Comparison of ENCODE assay signal across 15 cellular contexts in the genomic region with DNA sequence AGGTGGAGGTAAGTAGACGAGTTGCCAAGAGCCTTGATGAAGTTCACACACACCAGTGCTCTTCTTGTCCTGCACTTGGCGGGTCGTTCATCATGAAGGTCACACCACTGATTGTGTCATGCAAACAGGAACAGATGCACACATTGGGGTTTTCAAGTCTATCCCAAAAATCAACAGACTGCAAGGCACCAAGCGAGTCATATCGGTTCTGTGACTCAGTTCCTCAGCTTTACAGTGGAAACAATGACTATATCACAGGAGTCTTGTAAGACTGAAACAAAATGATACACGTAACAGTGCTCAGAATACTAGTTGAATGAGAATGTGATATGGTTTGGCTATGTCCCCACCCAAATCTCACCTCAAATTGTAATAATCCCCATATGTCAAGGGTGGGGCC.
DNase-seq lines count a peak whose midpoint lies in the region; ATAC-seq and TF ChIP-seq lines count a peak whose summit lies in the region.
"Had no signal": no experiment of that assay in that cellular context is flagged by ENCODE, and none has a peak within 500 bp of the region (broad histone marks: within the 10 kb centered on the region; RNA-seq: fewer than 3 reads in every experiment).

No MANE protein-coding gene starts in this region.

- ATAC-seq in PC-3 (no peak), esophagus mucosa (peak; percentile 48), HG02870 (IDR thresholded peaks at IDR 0.05; ENCODE audit: unreplicated experiment) (no peak), GM19463 (IDR thresholded peaks at IDR 0.05; ENCODE audit: unreplicated experiment) (no peak), GM21381 (IDR thresholded peaks at IDR 0.05; ENCODE audit: unreplicated experiment) (no peak)
- ATAC-seq: right cardiac atrium, SK-N-SH treated with all-trans-retinoic acid at 6 μM for 48 hours had no signal

- DNase-seq in activated CD4-positive, alpha-beta T cell treated with anti-CD3 and anti-CD28 coated beads, Interleukin-2, amount 10 ng/mL, durations not matched to agents 24 days and 14 days: peak; percentile 68
- DNase-seq in activated CD4-positive, alpha-beta T cell treated with anti-CD3 and anti-CD28 coated beads for 4 hours: no peak
- peak; percentile 28 for DNase-seq in PC-3
- DNase-seq in stimulated activated CD8-positive, alpha-beta memory T cell treated with anti-CD3 and anti-CD28 coated beads, Interleukin-15, amount 100 ng/mL, for 48 hours (ENCODE audit: low read depth in 2 of 2): peak; percentile 12 to 36
- DNase-seq: erythroblast, NCI-H1417, NCI-H748 treated with DMSO at 0.1 percent for 48 hours, right cardiac atrium, stomach had no signal

- H3K4me1 ChIP-seq in PC-3 (ENCODE audit: insufficient read depth, low read length): peaks cover 6% of the 10 kb centered on the region; the same call in 1 of the 2 replicates
- H3K4me1 ChIP-seq: breast epithelium had no signal

- POLR2A ChIA-PET in PC-3 (lab: Charles Lee; ENCODE audit: unreplicated experiment): no interaction called here

- no peak overlapping the region for H2AFZ ChIP-seq in PC-3 (ENCODE audit: low read length)

- no peak overlapping the region for H3K4me2 ChIP-seq in PC-3 (ENCODE audit: low read length)

- H3K36me3 Mint-ChIP-seq in activated CD4-positive, alpha-beta T cell treated with anti-CD3 and anti-CD28 coated beads, Interleukin-2, amount 10 ng/mL, durations not matched to agents 24 days and 14 days (ENCODE audit: low read depth): peaks cover 10% of the 10 kb centered on the region

- H3K4me3 Mint-ChIP-seq in activated CD4-positive, alpha-beta T cell treated with anti-CD3 and anti-CD28 coated beads, Interleukin-2, amount 10 ng/mL, durations not matched to agents 24 days and 14 days: no peak overlapping the region

- no peaks in the 10 kb centered on the region for H3K79me2 ChIP-seq in PC-3 (ENCODE audit: low read length)

- H4K20me1 ChIP-seq in PC-3 (ENCODE audit: low read length): no peaks in the 10 kb centered on the region

- intact Hi-C loops in activated CD4-positive, alpha-beta T cell treated with anti-CD3 and anti-CD28 coated beads, Interleukin-2, amount 10 ng/mL, durations not matched to agents 24 days and 14 days (cut with micrococcal nuclease): loop anchor here (1.0 to 10.0 kb wide), 12 partner anchors 14 to 718 kb away; no protein-coding TSS in a partner anchor
- intact Hi-C loops in PC-3 (cut with micrococcal nuclease): no loop called here

- CTCF ChIA-PET in PC-3 (lab: Charles Lee): no interaction called here

- H3F3A ChIP-seq in PC-3 (ENCODE audit: low read length, unreplicated experiment): no peaks in the 10 kb centered on the region

- peaks cover 26% of the 10 kb centered on the region for H3K9me3 Mint-ChIP-seq in activated CD4-positive, alpha-beta T cell treated with anti-CD3 and anti-CD28 coated beads, Interleukin-2, amount 10 ng/mL, durations not matched to agents 24 days and 14 days

- H3K27me3 Mint-ChIP-seq in activated CD4-positive, alpha-beta T cell treated with anti-CD3 and anti-CD28 coated beads, Interleukin-2, amount 10 ng/mL, durations not matched to agents 24 days and 14 days: no peaks in the 10 kb centered on the region

- no peaks in the 10 kb centered on the region for H3K36me3 ChIP-seq in PC-3 (ENCODE audit: low read depth, low read length)
- H3K36me3 ChIP-seq: breast epithelium, stomach had no signal

- peaks cover 28% of the 10 kb centered on the region for H3K4me1 Mint-ChIP-seq in activated CD4-positive, alpha-beta T cell treated with anti-CD3 and anti-CD28 coated beads, Interleukin-2, amount 10 ng/mL, durations not matched to agents 24 days and 14 days

- H3K9me3 ChIP-seq in PC-3 (ENCODE audit: low read length): no peaks in the 10 kb centered on the region
- H3K9me3 ChIP-seq: breast epithelium, stomach had no signal

- TF ChIP-seq CTCF in PC-3 (conservative IDR thresholded peaks at IDR 0.05; ENCODE audit: low read depth, low read length): no peak

- H3K9me2 ChIP-seq in PC-3 (replicated peaks; ENCODE audit: low read length): no peaks in the 10 kb centered on the region

- no peak overlapping the region for H3K27ac ChIP-seq in PC-3 (ENCODE audit: low read length)
- H3K27ac ChIP-seq: breast epithelium, stomach had no signal

- no TSS peak for BruUV-seq in PC-3 (replicated peaks; lab: Mats Ljungman, UMichigan)

- no peaks in the 10 kb centered on the region for H3K27me3 ChIP-seq in PC-3 (ENCODE audit: low read length)
- H3K27me3 ChIP-seq: breast epithelium, stomach had no signal

- H3K9ac ChIP-seq in PC-3 (ENCODE audit: low read length): no peak overlapping the region

- peak overlapping the region; percentile 86 for H3K27ac Mint-ChIP-seq in activated CD4-positive, alpha-beta T cell treated with anti-CD3 and anti-CD28 coated beads, Interleukin-2, amount 10 ng/mL, durations not matched to agents 24 days and 14 days

- H3K4me3 ChIP-seq in PC-3 (ENCODE audit: low read length): no peak overlapping the region
- H3K4me3 ChIP-seq: breast epithelium, stomach had no signal

Comparison
In these comparisons a context has a peak if more than half of its experiments do, and no peak if none do; other contexts are left out.
1. DNase-seq: peak in activated CD4-positive, alpha-beta T cell treated with anti-CD3 and anti-CD28 coated beads, Interleukin-2, amount 10 ng/mL, durations not matched to agents 24 days and 14 days (single experiment), PC-3 (single experiment) and stimulated activated CD8-positive, alpha-beta memory T cell treated with anti-CD3 and anti-CD28 coated beads, Interleukin-15, amount 100 ng/mL, for 48 hours (2 of 2); none in activated CD4-positive, alpha-beta T cell treated with anti-CD3 and anti-CD28 coated beads for 4 hours (0 of 2).